In the genomic region with DNA sequence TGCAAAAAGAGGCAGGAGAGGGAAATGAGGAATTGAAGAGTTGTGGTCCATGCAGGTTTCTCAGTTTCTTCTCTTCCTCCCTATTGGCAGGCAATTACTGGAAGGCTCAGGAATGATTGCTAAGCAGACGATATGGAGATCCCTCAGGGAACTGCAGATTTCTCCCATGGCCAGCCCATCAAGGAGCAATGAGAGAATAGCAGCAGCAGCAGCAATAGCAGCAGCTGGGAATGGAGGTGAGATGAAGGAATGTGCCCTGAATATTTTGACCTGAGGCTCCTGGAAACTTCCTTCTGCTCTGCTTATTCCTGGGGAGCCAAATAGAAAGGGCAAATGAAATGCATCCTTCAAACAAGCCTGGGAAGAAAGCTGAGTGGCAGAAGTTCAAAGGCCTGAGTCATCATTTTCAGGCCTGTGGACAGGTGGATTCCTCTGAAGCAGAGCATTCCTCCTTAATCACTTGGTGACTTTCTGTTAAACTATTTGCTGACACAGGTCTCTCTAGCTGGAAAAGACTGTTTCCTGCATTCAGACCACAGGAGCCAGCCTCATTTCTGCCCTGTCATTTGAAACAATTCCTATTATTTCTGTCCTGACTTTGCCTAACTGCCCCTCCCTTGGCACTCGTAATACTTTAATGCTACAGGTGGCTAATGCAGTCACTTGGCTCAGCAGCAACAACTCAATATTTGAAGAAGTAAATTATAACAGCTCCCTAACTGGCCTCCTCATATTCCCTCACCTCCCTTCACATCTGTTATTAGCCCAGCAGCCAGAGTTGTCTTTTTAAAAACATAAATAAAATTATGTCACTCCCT, we compare ENCODE assay signal across 9 cellular contexts.
DNase-seq lines count a peak whose midpoint lies in the region; ATAC-seq lines count a peak whose summit lies in the region.
"Had no signal": no experiment of that assay in that cellular context is flagged by ENCODE, and none has a peak within 500 bp of the region (broad histone marks: within the 10 kb centered on the region; RNA-seq: fewer than 3 reads in every experiment).

No MANE protein-coding gene starts in this region.

- ATAC-seq in esophagus mucosa: peak; percentile 98
- ATAC-seq in HG02938 (IDR thresholded peaks at IDR 0.05; ENCODE audit: unreplicated experiment): no peak
- ATAC-seq: mucosa of descending colon had no signal

- DNase-seq in ELF-1 (ENCODE audit: low read depth, low spot score): peak; percentile 96
- peak; percentile 85 for DNase-seq in NT2/D1 (ENCODE audit: low read depth, low spot score)
- DNase-seq in non-pigmented ciliary epithelial cell (ENCODE audit: low read depth): peak; percentile 87
- no peak for DNase-seq in UCSD-AML1 (lab: John Stamatoyannopoulos, UW; ENCODE audit: unreplicated experiment)
- DNase-seq in stimulated activated CD8-positive, alpha-beta memory T cell treated with anti-CD3 and anti-CD28 coated beads, Interleukin-4, amount 100 ng/mL, for 48 hours: no peak
- no peak for DNase-seq in anterior cingulate cortex (lab: John Stamatoyannopoulos, UW)
- DNase-seq: mucosa of descending colon had no signal

- H3K4me3 ChIP-seq in NT2/D1 (ENCODE audit: insufficient read length, low read depth): no peak overlapping the region
- H3K4me3 ChIP-seq: mucosa of descending colon had no signal

- H3K9me3 ChIP-seq in NT2/D1 (ENCODE audit: insufficient read depth, low read length): peaks cover 24% of the 10 kb centered on the region

- no peaks in the 10 kb centered on the region for H3K36me3 ChIP-seq in NT2/D1 (ENCODE audit: insufficient read depth, insufficient read length, low read length)

- no peaks in the 10 kb centered on the region for H3K27me3 ChIP-seq in NT2/D1 (ENCODE audit: insufficient read depth, insufficient read length)

- H3K9ac ChIP-seq in NT2/D1 (ENCODE audit: insufficient read length, low read depth): no peak overlapping the region

- H3K4me1 ChIP-seq in NT2/D1 (ENCODE audit: insufficient read depth, insufficient read length): peaks cover 3% of the 10 kb centered on the region

Comparison
In these comparisons a context has a peak if more than half of its experiments do, and no peak if none do; other contexts are left out.
1. DNase-seq: peak in ELF-1 (single experiment), NT2/D1 (single experiment) and non-pigmented ciliary epithelial cell (single experiment); none in UCSD-AML1 (single experiment), stimulated activated CD8-positive, alpha-beta memory T cell treated with anti-CD3 and anti-CD28 coated beads, Interleukin-4, amount 100 ng/mL, for 48 hours (single experiment) and anterior cingulate cortex (0 of 58).